ENCODE assay signal across 16 cellular contexts in genomic region chr11:72951193-72951592, GRCh38.
DNase-seq lines count a peak whose midpoint lies in the region; ATAC-seq and TF ChIP-seq lines count a peak whose summit lies in the region.
"Had no signal": no experiment of that assay in that cellular context is flagged by ENCODE, and none has a peak within 500 bp of the region (broad histone marks: within the 10 kb centered on the region; RNA-seq: fewer than 3 reads in every experiment).

No MANE protein-coding gene starts in this region.

- H3K27ac ChIP-seq in spleen = peak overlapping the region; percentile 30 to 88 (median 79)
- H3K27ac ChIP-seq: esophagus squamous epithelium had no signal

- no peak for TF ChIP-seq POLR2A in spleen (IDR thresholded peaks at IDR 0.05)

- peaks cover 5 to 60% (median 40%) of the 10 kb centered on the region in 6 donors for H3K4me1 ChIP-seq in spleen
- H3K4me1 ChIP-seq: esophagus squamous epithelium had no signal

- no peak for TF ChIP-seq CTCF in spleen (IDR thresholded peaks at IDR 0.05 in 8 of 11, conservative IDR thresholded peaks at IDR 0.05 in 3 of 11)

- H3K9me3 ChIP-seq in spleen = peaks cover 0 to 4% (median 0%) of the 10 kb centered on the region in 8 donors
- H3K9me3 ChIP-seq: esophagus squamous epithelium had no signal

- no peak for ATAC-seq in GM21723 (IDR thresholded peaks at IDR 0.05; ENCODE audit: unreplicated experiment)
- no peak for ATAC-seq in GM18498 (IDR thresholded peaks at IDR 0.05; ENCODE audit: unreplicated experiment)

- DNase-seq in SIG-M5 treated with dmso at 0.1 percent for 504 hours (lab: John Stamatoyannopoulos, UW; ENCODE audit: unreplicated experiment) = peak; percentile 13
- no peak for DNase-seq in SIG-M5 (lab: John Stamatoyannopoulos, UW)
- DNase-seq in NCI-H524 treated with DMSO at 0.1 percent for 48 hours (lab: John Stamatoyannopoulos, UW) = peak; percentile 71
- peak; percentile 74 for DNase-seq in fibroblast of peridontal ligament (ENCODE audit: extremely low read depth)
- DNase-seq in spleen = no peak
- DNase-seq in DMS153 treated with DMSO at 0.1 percent for 48 hours (lab: John Stamatoyannopoulos, UW; ENCODE audit: unreplicated experiment) = no peak
- DNase-seq: activated CD4-positive, alpha-beta memory T cell treated with anti-CD3 and anti-CD28 coated beads for 36 hours; DMS153; esophagus squamous epithelium; H9; immature natural killer cell; NCI-H187; OCI-M1; T-helper 9 cell had no signal

- intact Hi-C loops in spleen (cut with DNase I; ENCODE audit: low total_unique reads) = no loop called here

- peak overlapping the region in 1 of 8 donors; percentile 6 for H3K4me3 ChIP-seq in spleen
- H3K4me3 ChIP-seq: esophagus squamous epithelium had no signal

- H3K27me3 ChIP-seq in spleen (replicated peaks in 1 of 7) = no peaks in the 10 kb centered on the region
- H3K27me3 ChIP-seq: esophagus squamous epithelium had no signal

- WGBS in spleen, 5 donors = 57 to 81% (median 70%) methylated on average over 4 of the region's 4 CpGs

- H3K36me3 ChIP-seq in spleen = peaks cover 0 to 2% (median 0%) of the 10 kb centered on the region in 6 donors
- H3K36me3 ChIP-seq: esophagus squamous epithelium had no signal

Comparison
In these comparisons a context has a peak if more than half of its experiments do, and no peak if none do; other contexts are left out.
1. DNase-seq: peak in SIG-M5 treated with dmso at 0.1 percent for 504 hours (single experiment), NCI-H524 treated with DMSO at 0.1 percent for 48 hours (single experiment) and fibroblast of peridontal ligament (single experiment); none in SIG-M5 (single experiment), spleen (single experiment) and DMS153 treated with DMSO at 0.1 percent for 48 hours (single experiment).